8 cellular contexts compared by ENCODE assay signal in genomic region chr1:154220071-154220969, GRCh38. TPM values are rescaled to one million over a fixed set of nuclear protein-coding genes. Genes with fewer than 3 reads are reported as not detected.
A peak's percentile ranks its signal among the peaks of the same experiment; 100 is the strongest.
DNase-seq lines count a peak whose midpoint lies in the region; ATAC-seq and TF ChIP-seq lines count a peak whose summit lies in the region.

Gene UBAP2L, plus strand, starts transcription at chr1:154220955. Its CDS starts 4,169 bp downstream, at chr1:154225124.

- H3K4me3 ChIP-seq in epithelial cell of esophagus (ENCODE audit: low read length) (peak within 1 kb of the TSS; percentile 93), mononuclear cell (ENCODE audit: low read length) (peak within 1 kb of the TSS; percentile 98)

- H3K4me1 ChIP-seq in mononuclear cell (ENCODE audit: insufficient read depth, low read length): peaks cover 49% of the 10 kb centered on the region

- no peaks in the 10 kb centered on the region for H3K9me3 ChIP-seq in mononuclear cell (ENCODE audit: low read depth, low read length)

- ATAC-seq in GM21529 (IDR thresholded peaks at IDR 0.05; ENCODE audit: unreplicated experiment): peak; percentile 86

- H3K27me3 Mint-ChIP-seq in IgD-negative memory B cell: no peaks in the 10 kb centered on the region

- peak within 1 kb of the TSS; percentile 84 to 99 (median 96) for H3K4me3 Mint-ChIP-seq in IgD-negative memory B cell

- TF ChIP-seq CTCF in epithelial cell of esophagus (IDR thresholded peaks at IDR 0.05; ENCODE audit: insufficient read depth, low read depth, low read length, missing control alignments): no peak

- H3K4me1 Mint-ChIP-seq in IgD-negative memory B cell: peaks cover 30 to 55% (median 46%) of the 10 kb centered on the region in 3 donors

- H3K27me3 ChIP-seq in mononuclear cell (ENCODE audit: insufficient read depth, low read length): no peaks in the 10 kb centered on the region

- H3K36me3 Mint-ChIP-seq in IgD-negative memory B cell: peaks cover 1% of the 10 kb centered on the region

- peaks cover 0 to 1% (median 0%) of the 10 kb centered on the region in 3 donors for H3K9me3 Mint-ChIP-seq in IgD-negative memory B cell

- peak within 1 kb of the TSS; percentile 90 to 100 (median 93) for H3K27ac Mint-ChIP-seq in IgD-negative memory B cell

- peak; percentile 97 for DNase-seq in DMS 273 treated with DMSO at 0.1 percent for 48 hours (lab: John Stamatoyannopoulos, UW)
- DNase-seq in OCI-M2 (lab: John Stamatoyannopoulos, UW; ENCODE audit: unreplicated experiment): peak; percentile 65
- peak; percentile 95 for DNase-seq in activated T-cell treated with anti-CD3 and anti-CD28 coated beads for 4 hours
- peak; percentile 100 for DNase-seq in epithelial cell of esophagus (ENCODE audit: low read depth)
- DNase-seq in stimulated activated CD8-positive, alpha-beta memory T cell treated with anti-CD3 and anti-CD28 coated beads, Interleukin-4, amount 100 ng/mL, for 1 hour (ENCODE audit: low read depth in 2 of 2, low spot score in 1 of 2): peak; percentile 96 to 97

RNA-seq across cellular contexts. Expression of gene UBAP2L, which starts in this region (rescaled TPM):
- polyA plus RNA-seq in IgD-negative memory B cell: 60.6 TPM
- total RNA-seq in mononuclear cell: 109 TPM

Comparison
In these comparisons a context has a peak if more than half of its experiments do, and no peak if none do; other contexts are left out.
1. Peak in every context shown above with its lines: DNase-seq, ATAC-seq and H3K4me3 ChIP-seq.